In genomic region chr2:101188683-101189405, GRCh38 we compare ENCODE assay signal across 9 cellular contexts. TPM values are rescaled to one million over a fixed set of nuclear protein-coding genes. Genes with fewer than 3 reads are reported as not detected.
DNase-seq lines count a peak whose midpoint lies in the region; ATAC-seq and TF ChIP-seq lines count a peak whose summit lies in the region.
"Had no signal": no experiment of that assay in that cellular context is flagged by ENCODE, and none has a peak within 500 bp of the region (broad histone marks: within the 10 kb centered on the region; RNA-seq: fewer than 3 reads in every experiment).

No MANE protein-coding gene starts in this region.

- H3K9me3 ChIP-seq in PC-9 (ENCODE audit: insufficient read depth, low read depth): 0 out of 2 replicates have a peak, but pooled peaks cover 7% of the 10 kb centered on the region
- H3K9me3 ChIP-seq in smooth muscle cell (replicated peaks; ENCODE audit: low read depth): no peaks in the 10 kb centered on the region

- intact Hi-C loops in PC-9 (cut with micrococcal nuclease; ENCODE audit: unreplicated experiment): no loop called here

- H3K4me3 ChIP-seq in PC-9 (no peak overlapping the region), fibroblast of mammary gland (ENCODE audit: control insufficient read depth, low read depth, low read length) (no peak overlapping the region), smooth muscle cell (no peak overlapping the region)

- no peaks in the 10 kb centered on the region for H3F3A ChIP-seq in PC-9 (ENCODE audit: insufficient read depth, low read depth)
- H3F3A ChIP-seq in smooth muscle cell (ENCODE audit: low read depth): no peaks in the 10 kb centered on the region

- peak; percentile 25 for DNase-seq in NCI-H748 (lab: John Stamatoyannopoulos, UW; ENCODE audit: unreplicated experiment)
- no peak for DNase-seq in NCI-H748 treated with DMSO at 0.1 percent for 48 hours (lab: John Stamatoyannopoulos, UW)
- no peak for DNase-seq in PC-9
- DNase-seq in fibroblast of mammary gland (ENCODE audit: low read depth): peak; percentile 55
- DNase-seq in smooth muscle cell (lab: John Stamatoyannopoulos, UW; ENCODE audit: unreplicated experiment): no peak
- DNase-seq in mucosa of gallbladder (ENCODE audit: low spot score): no peak
- no peak for DNase-seq in NCI-H1092 treated with DMSO at 0.1 percent for 48 hours (lab: John Stamatoyannopoulos, UW)
- DNase-seq: CD8-positive, alpha-beta memory T cell had no signal

- H3K79me2 ChIP-seq in PC-9 (ENCODE audit: low read depth): no peaks in the 10 kb centered on the region
- no peaks in the 10 kb centered on the region for H3K79me2 ChIP-seq in smooth muscle cell (ENCODE audit: low read depth)

- no peak for ATAC-seq in HG03196 (IDR thresholded peaks at IDR 0.05; ENCODE audit: unreplicated experiment)

- H3K27ac ChIP-seq in PC-9 (no peak overlapping the region), smooth muscle cell (ENCODE audit: low read depth) (no peak overlapping the region)

- H3K4me2 ChIP-seq in PC-9 (no peak overlapping the region), smooth muscle cell (no peak overlapping the region)

- no peaks in the 10 kb centered on the region; the same call in 1 of the 2 replicates for H3K9me2 ChIP-seq in PC-9 (ENCODE audit: insufficient read depth)

- H3K4me1 ChIP-seq in PC-9 (replicated peaks; ENCODE audit: insufficient read depth) (peaks cover 9% of the 10 kb centered on the region), smooth muscle cell (ENCODE audit: low read depth) (no peaks in the 10 kb centered on the region)

- no peaks in the 10 kb centered on the region for H3K27me3 ChIP-seq in PC-9 (ENCODE audit: insufficient read depth, low read depth)
- no peaks in the 10 kb centered on the region for H3K27me3 ChIP-seq in smooth muscle cell (ENCODE audit: low read depth)

- no peak overlapping the region for H2AFZ ChIP-seq in PC-9
- H2AFZ ChIP-seq in smooth muscle cell (ENCODE audit: low read depth): no peak overlapping the region

- POLR2A ChIA-PET in PC-9 (lab: Charles Lee; ENCODE audit: unreplicated experiment): interaction anchor here (0.6 to 0.7 kb wide), 2 partner anchors 179 to 626 kb away, joined by 3 to 4 read pairs; no protein-coding TSS in a partner anchor

- no peaks in the 10 kb centered on the region for H4K20me1 ChIP-seq in PC-9 (ENCODE audit: insufficient read depth)
- no peaks in the 10 kb centered on the region for H4K20me1 ChIP-seq in smooth muscle cell (ENCODE audit: low read depth)

- no TSS peak for BruUV-seq in PC-9 (replicated peaks; lab: Mats Ljungman, UMichigan)

- TF ChIP-seq CTCF in PC-9 (conservative IDR thresholded peaks at IDR 0.05): peak; percentile 69
- TF ChIP-seq CTCF in fibroblast of mammary gland (conservative IDR thresholded peaks at IDR 0.05; ENCODE audit: control insufficient read depth, insufficient read depth, low read depth, low read length): peak; percentile 76
- peak; percentile 33 for TF ChIP-seq CTCF in smooth muscle cell (IDR thresholded peaks at IDR 0.05; ENCODE audit: borderline replicate concordance, insufficient read depth, poor library complexity, severe bottlenecking)

- H3K36me3 ChIP-seq in PC-9 (ENCODE audit: low read depth) (no peaks in the 10 kb centered on the region), smooth muscle cell (ENCODE audit: low read depth) (no peaks in the 10 kb centered on the region)

- CTCF ChIA-PET in PC-9 (lab: Charles Lee): interaction anchor here (1.3 kb wide), 1 partner anchor 152 kb away, joined by 8 read pairs; no protein-coding TSS in a partner anchor

- no peak overlapping the region for H3K9ac ChIP-seq in smooth muscle cell (ENCODE audit: low read depth)

- WGBS in smooth muscle cell (ENCODE audit: low lambda C conversion rate): 52% methylated on average over 5 of the region's 5 CpGs

RNA-seq across cellular contexts. Expression of gene TBC1D8, which starts 37.7 kb away (rescaled TPM):
- 25.2 and 25.3 TPM in 2 replicates for total RNA-seq in PC-9 (2021)
- total RNA-seq in smooth muscle cell: 4.4 and 15.1 TPM in 2 replicates
- 0.89 and 2.1 TPM in 2 replicates for polyA plus RNA-seq in smooth muscle cell
- total RNA-seq in mucosa of gallbladder: 72.1 TPM

Comparison
In these comparisons a context has a peak if more than half of its experiments do, and no peak if none do; other contexts are left out.
1. DNase-seq: peak in NCI-H748 (single experiment) and fibroblast of mammary gland (single experiment); none in NCI-H748 treated with DMSO at 0.1 percent for 48 hours (single experiment), PC-9 (0 of 2), smooth muscle cell (single experiment), mucosa of gallbladder (single experiment) and NCI-H1092 treated with DMSO at 0.1 percent for 48 hours (single experiment).
2. Peak in every context shown above with its lines, with median percentiles within 50 percentile points of each other: CTCF ChIP-seq.